9 cellular contexts compared by ENCODE assay signal in genomic region chr6:106103728-106104109, GRCh38. TPM values are rescaled to one million over a fixed set of nuclear protein-coding genes. Genes with fewer than 3 reads are reported as not detected.
A peak's percentile ranks its signal among the peaks of the same experiment; 100 is the strongest.
DNase-seq lines count a peak whose midpoint lies in the region; ATAC-seq, FAIRE-seq and TF ChIP-seq lines count a peak whose summit lies in the region.
"Had no signal": no experiment of that assay in that cellular context is flagged by ENCODE, and none has a peak within 500 bp of the region (broad histone marks: within the 10 kb centered on the region; RNA-seq: fewer than 3 reads in every experiment).

No MANE protein-coding gene starts in this region.

- DNase-seq in heart left ventricle: no peak
- DNase-seq in Right ventricle myocardium superior: no peak
- peak in 1 of 2 donors; percentile 40 for DNase-seq in activated naive CD4-positive, alpha-beta T cell treated with anti-CD3 and anti-CD28 coated beads, Interleukin-2, amount 50 U/mL, for 72 hours (ENCODE audit: low spot score in 2 of 2)
- DNase-seq in gastrocnemius medialis: no peak
- no peak for DNase-seq in frontal cortex (ENCODE audit: low spot score in 2 of 2)
- DNase-seq in posterior vena cava (ENCODE audit: low spot score): no peak

- peaks cover 30% of the 10 kb centered on the region for H3K36me3 Mint-ChIP-seq in IgD-negative memory B cell
- peaks cover 37 to 38% of the 10 kb centered on the region in 2 donors for H3K36me3 Mint-ChIP-seq in activated naive CD4-positive, alpha-beta T cell treated with anti-CD3 and anti-CD28 coated beads, Interleukin-2, amount 50 U/mL, for 72 hours

- intact Hi-C loops in heart left ventricle (cut with DNase I) (no loop called here), Right ventricle myocardium superior (cut with DNase I) (no loop called here), gastrocnemius medialis (cut with DNase I; ENCODE audit: low total_unique reads) (no loop called here), posterior vena cava (cut with DNase I) (no loop called here)

- peak overlapping the region in 11 of 12 donors; percentile 8 to 63 (median 35) for H3K4me3 ChIP-seq in heart left ventricle
- H3K4me3 ChIP-seq in gastrocnemius medialis: peak overlapping the region in 3 of 4 donors; percentile 3 to 23 (median 8)

- TF ChIP-seq POLR2A in heart left ventricle (IDR thresholded peaks at IDR 0.05) (no peak), gastrocnemius medialis (IDR thresholded peaks at IDR 0.05) (no peak)

- peak; percentile 25 to 46 (median 42) for ATAC-seq in heart left ventricle
- no peak for ATAC-seq in Right ventricle myocardium superior (ENCODE audit: poor library complexity)
- peak; percentile 38 to 53 for ATAC-seq in activated naive CD4-positive, alpha-beta T cell treated with anti-CD3 and anti-CD28 coated beads, Interleukin-2, amount 50 U/mL, for 72 hours
- ATAC-seq in gastrocnemius medialis: no peak
- ATAC-seq in HG02970 (IDR thresholded peaks at IDR 0.05; ENCODE audit: low FRiP score, unreplicated experiment): no peak

- no peaks in the 10 kb centered on the region for H3K27me3 Mint-ChIP-seq in IgD-negative memory B cell

- H3K27ac Mint-ChIP-seq in IgD-negative memory B cell: peak overlapping the region in 2 of 3 donors; percentile 71 to 82
- H3K27ac Mint-ChIP-seq in activated naive CD4-positive, alpha-beta T cell treated with anti-CD3 and anti-CD28 coated beads, Interleukin-2, amount 50 U/mL, for 72 hours: peak overlapping the region; percentile 50 to 81

- in situ Hi-C loops in gastrocnemius medialis (cut with MboI; ENCODE audit: low sequenced_read_pairs in 4 of 4): no loop called here

- H3K27ac ChIP-seq in heart left ventricle (peak overlapping the region in 7 of 12 donors; percentile 1 to 96 (median 51)), gastrocnemius medialis (peak overlapping the region in 3 of 4 donors; percentile 38 to 44 (median 39))

- no peaks in the 10 kb centered on the region for H3K9me3 Mint-ChIP-seq in IgD-negative memory B cell
- H3K9me3 Mint-ChIP-seq in activated naive CD4-positive, alpha-beta T cell treated with anti-CD3 and anti-CD28 coated beads, Interleukin-2, amount 50 U/mL, for 72 hours: peaks cover 0 to 5% of the 10 kb centered on the region in 2 donors
- H3K9me3 Mint-ChIP-seq: neural crest cell had no signal

- no peak for FAIRE-seq in frontal cortex (lab: Jason Lieb, UNC)

- H3K4me3 Mint-ChIP-seq in IgD-negative memory B cell: peak overlapping the region; percentile 12 to 93 (median 76)
- H3K4me3 Mint-ChIP-seq: neural crest cell had no signal

- WGBS in heart left ventricle, 4 donors: 46 to 49% (median 48%) methylated on average over 9 of the region's 9 CpGs

- peaks cover 0 to 27% (median 1%) of the 10 kb centered on the region in 12 donors for H3K4me1 ChIP-seq in heart left ventricle
- H3K4me1 ChIP-seq in gastrocnemius medialis: no peaks in the 10 kb centered on the region

- TF ChIP-seq CTCF in heart left ventricle (IDR thresholded peaks at IDR 0.05): no peak
- TF ChIP-seq CTCF in gastrocnemius medialis (IDR thresholded peaks at IDR 0.05 in 4 of 5, conservative IDR thresholded peaks at IDR 0.05 in 1 of 5): no peak

- H3K27me3 ChIP-seq in heart left ventricle (peaks cover 0 to 40% (median 0%) of the 10 kb centered on the region in 9 donors), gastrocnemius medialis (peaks cover 0 to 3% (median 0%) of the 10 kb centered on the region in 3 donors)

- no peaks in the 10 kb centered on the region for H3K9me3 ChIP-seq in heart left ventricle
- H3K9me3 ChIP-seq in gastrocnemius medialis: no peaks in the 10 kb centered on the region

- peaks cover 32 to 53% (median 43%) of the 10 kb centered on the region in 3 donors for H3K4me1 Mint-ChIP-seq in IgD-negative memory B cell

- H3K36me3 ChIP-seq in heart left ventricle (peaks cover 0 to 69% (median 31%) of the 10 kb centered on the region in 9 donors), gastrocnemius medialis (no peaks in the 10 kb centered on the region)

RNA-seq across cellular contexts. Expression of gene PRDM1, which starts 17.6 kb away (rescaled TPM):
- total RNA-seq in heart left ventricle: 10 to 100 TPM in 1 of 9 donors, 1 to 10 TPM in 8; 1.0 to 10.8 (median 1.7) TPM
- under 1 TPM; 0.36 to 0.53 TPM for polyA plus RNA-seq in heart left ventricle
- total RNA-seq in Right ventricle myocardium superior: 1.1 TPM
- 11.0 TPM for polyA plus RNA-seq in IgD-negative memory B cell
- total RNA-seq in activated naive CD4-positive, alpha-beta T cell treated with anti-CD3 and anti-CD28 coated beads, Interleukin-2, amount 50 U/mL, for 72 hours: 10 to 100 TPM in 1 of 2 donors, 1 to 10 TPM in 1; 7.7 to 12.5 TPM
- total RNA-seq in gastrocnemius medialis: 1 to 10 TPM; 1.6 to 2.4 (median 1.9) TPM
- total RNA-seq in frontal cortex: 1.6 TPM
- total RNA-seq in posterior vena cava: 1 to 10 TPM; 2.4 to 2.9 TPM

Comparison
In these comparisons a context has a peak if more than half of its experiments do, and no peak if none do; other contexts are left out.
1. ATAC-seq: peak in heart left ventricle (4 of 4) and activated naive CD4-positive, alpha-beta T cell treated with anti-CD3 and anti-CD28 coated beads, Interleukin-2, amount 50 U/mL, for 72 hours (2 of 2); none in Right ventricle myocardium superior (single experiment), gastrocnemius medialis (0 of 2) and HG02970 (single experiment).